ENCODE assay signal across 8 cellular contexts in genomic region chr6:26104457-26105108, GRCh38. TPM values are rescaled to one million over a fixed set of nuclear protein-coding genes. Genes with fewer than 3 reads are reported as not detected.
A peak's percentile ranks its signal among the peaks of the same experiment; 100 is the strongest.
DNase-seq lines count a peak whose midpoint lies in the region; ATAC-seq and TF ChIP-seq lines count a peak whose summit lies in the region.

No MANE protein-coding gene starts in this region.

- no peak overlapping the region for H3K18ac ChIP-seq in trophoblast cell (ENCODE audit: low read length)

- H3K27me3 ChIP-seq in BJ (ENCODE audit: control insufficient read depth, insufficient read depth, low read length) (no peaks in the 10 kb centered on the region), H7 (ENCODE audit: control insufficient read depth, insufficient read depth, low read length) (no peaks in the 10 kb centered on the region), fibroblast of lung (ENCODE audit: control insufficient read depth, insufficient read depth, low read length) (no peaks in the 10 kb centered on the region), trophoblast cell (ENCODE audit: insufficient read depth, low read length) (no peaks in the 10 kb centered on the region)

- TF ChIP-seq CTCF in BJ (IDR thresholded peaks at IDR 0.05; ENCODE audit: insufficient read depth, low read depth, low read length) (no peak), fibroblast of lung (conservative IDR thresholded peaks at IDR 0.05 in 1 of 2, IDR thresholded peaks at IDR 0.05 in 1 of 2; ENCODE audit: low read depth in 1 of 2, low read length in 2 of 2) (no peak)

- no peak overlapping the region for H2AK5ac ChIP-seq in trophoblast cell (ENCODE audit: low read length)

- no peaks in the 10 kb centered on the region for H4K20me1 ChIP-seq in fibroblast of lung (ENCODE audit: control insufficient read depth, extremely low read depth, insufficient read depth, low read length)

- POLR2A ChIA-PET in BJ (lab: Charles Lee): interaction anchor here (0.6 to 1.8 kb wide), 5 partner anchors 20 to 112 kb away, joined by 3 to 20 read pairs (median 7); a partner anchor contains a TSS

- H2AFZ ChIP-seq in fibroblast of lung (ENCODE audit: low read length): no peak overlapping the region
- no peak overlapping the region for H2AFZ ChIP-seq in trophoblast cell (ENCODE audit: insufficient read depth, low read length, poor library complexity)

- H4K8ac ChIP-seq in trophoblast cell (ENCODE audit: low read depth, low read length): peak overlapping the region; percentile 48

- H3K79me2 ChIP-seq in fibroblast of lung (ENCODE audit: control insufficient read depth, insufficient read depth, low read length): no peaks in the 10 kb centered on the region
- no peaks in the 10 kb centered on the region for H3K79me2 ChIP-seq in trophoblast cell (ENCODE audit: control insufficient read depth, insufficient read depth, low read length, poor library complexity)

- H3K4me2 ChIP-seq in fibroblast of lung (ENCODE audit: extremely low read depth, insufficient read depth, low read length) (peak overlapping the region; percentile 89), trophoblast cell (ENCODE audit: low read length) (peak overlapping the region; percentile 96)

- H3K4me3 ChIP-seq in BJ (ENCODE audit: low read depth, low read length) (peak overlapping the region; percentile 43), H7 (ENCODE audit: insufficient read depth, low read depth, low read length) (peak overlapping the region; percentile 69), fibroblast of lung (replicated peaks in 1 of 4; ENCODE audit: control extremely low read depth in 1 of 4, insufficient read depth in 1 of 4, low read depth in 3 of 4, low read length in 4 of 4) (peak overlapping the region; percentile 37 to 66 (median 48)), trophoblast cell (ENCODE audit: low read depth, low read length) (no peak overlapping the region)

- WGBS in trophoblast cell (ENCODE audit: extremely low coverage, insufficient coverage, insufficient read length): no CpG with 5 or more reads among the region's 22 CpGs

- H3K36me3 ChIP-seq in BJ (ENCODE audit: control insufficient read depth, insufficient read depth, low read length) (no peaks in the 10 kb centered on the region), H7 (replicated peaks; ENCODE audit: control insufficient read depth, insufficient read depth, low read length) (no peaks in the 10 kb centered on the region), fibroblast of lung (ENCODE audit: control insufficient read depth, insufficient read depth, low read length) (no peaks in the 10 kb centered on the region), trophoblast cell (ENCODE audit: control insufficient read depth in 1 of 2, insufficient read depth in 2 of 2, low read length in 2 of 2) (peaks cover 0 to 2% of the 10 kb centered on the region in 2 experiments)

- no peak overlapping the region for H2BK5ac ChIP-seq in trophoblast cell (ENCODE audit: low read depth, low read length, poor library complexity)

- no peaks in the 10 kb centered on the region for H3K9me3 ChIP-seq in fibroblast of lung (ENCODE audit: control insufficient read depth, insufficient read depth, low read depth, low read length)
- H3K9me3 ChIP-seq in trophoblast cell (ENCODE audit: insufficient read depth, low read depth, low read length): peaks cover 4% of the 10 kb centered on the region

- H2BK12ac ChIP-seq in trophoblast cell (ENCODE audit: low read length): peak overlapping the region; percentile 67

- CTCF ChIA-PET in BJ (lab: Yijun Ruan, JAX): interaction anchor here (1.1 to 23.8 kb wide), 5 partner anchors 15 to 112 kb away, joined by 3 to 543 read pairs (median 4); partner anchors contain the start of gene HFE

- H4K12ac ChIP-seq in trophoblast cell (ENCODE audit: low read depth, low read length): no peak overlapping the region

- H3K4ac ChIP-seq in trophoblast cell (ENCODE audit: low read depth, low read length): no peak overlapping the region

- H3K9ac ChIP-seq in fibroblast of lung (ENCODE audit: insufficient read depth, low read length) (peak overlapping the region; percentile 26), trophoblast cell (ENCODE audit: low read length) (no peak overlapping the region)

- H3K4me1 ChIP-seq in fibroblast of lung (ENCODE audit: control insufficient read depth, extremely low read depth, insufficient read depth, low read length) (no peaks in the 10 kb centered on the region), trophoblast cell (ENCODE audit: control insufficient read depth in 1 of 2, insufficient read depth in 2 of 2, low read length in 2 of 2) (peaks cover 2 to 5% of the 10 kb centered on the region in 2 experiments)

- no peak overlapping the region for H3K14ac ChIP-seq in trophoblast cell (ENCODE audit: low read length)

- H2BK120ac ChIP-seq in trophoblast cell (ENCODE audit: insufficient read depth, low read length, poor library complexity): peak overlapping the region; percentile 7

- DNase-seq in BJ (ENCODE audit: low read depth): no peak
- no peak for DNase-seq in H7
- no peak for DNase-seq in fibroblast of lung (ENCODE audit: low read depth in 2 of 2)
- DNase-seq in trophoblast cell: no peak
- no peak for DNase-seq in NCI-H345 (lab: John Stamatoyannopoulos, UW)
- no peak for DNase-seq in SIG-M5 treated with dmso at 0.1 percent for 504 hours (lab: John Stamatoyannopoulos, UW; ENCODE audit: unreplicated experiment)
- DNase-seq in AML-193 (lab: John Stamatoyannopoulos, UW): no peak

- peak overlapping the region; percentile 53 for H4K91ac ChIP-seq in trophoblast cell (ENCODE audit: low read depth, low read length)

- H3K79me1 ChIP-seq in trophoblast cell (ENCODE audit: low read length): peaks cover 11% of the 10 kb centered on the region

- peak; percentile 13 for ATAC-seq in SK-N-SH treated with all-trans-retinoic acid at 6 μM for 48 hours

- peak overlapping the region; percentile 76 for H3K27ac ChIP-seq in fibroblast of lung (ENCODE audit: insufficient read depth, low read length)
- H3K27ac ChIP-seq in trophoblast cell (ENCODE audit: low read depth, low read length): peak overlapping the region; percentile 69

- H3K23ac ChIP-seq in trophoblast cell (ENCODE audit: low read length): no peak overlapping the region

TF ChIP-seq in SK-N-SH treated with all-trans-retinoic acid at 6 μM for 48 hours, 23 proteins besides CTCF, POLR2A, EP300 and RAD21:
- TF ChIP-seq ZNF8 (CRISPR knock-in tag; IDR thresholded peaks at IDR 0.05): no peak
- TF ChIP-seq, protein P1, sequence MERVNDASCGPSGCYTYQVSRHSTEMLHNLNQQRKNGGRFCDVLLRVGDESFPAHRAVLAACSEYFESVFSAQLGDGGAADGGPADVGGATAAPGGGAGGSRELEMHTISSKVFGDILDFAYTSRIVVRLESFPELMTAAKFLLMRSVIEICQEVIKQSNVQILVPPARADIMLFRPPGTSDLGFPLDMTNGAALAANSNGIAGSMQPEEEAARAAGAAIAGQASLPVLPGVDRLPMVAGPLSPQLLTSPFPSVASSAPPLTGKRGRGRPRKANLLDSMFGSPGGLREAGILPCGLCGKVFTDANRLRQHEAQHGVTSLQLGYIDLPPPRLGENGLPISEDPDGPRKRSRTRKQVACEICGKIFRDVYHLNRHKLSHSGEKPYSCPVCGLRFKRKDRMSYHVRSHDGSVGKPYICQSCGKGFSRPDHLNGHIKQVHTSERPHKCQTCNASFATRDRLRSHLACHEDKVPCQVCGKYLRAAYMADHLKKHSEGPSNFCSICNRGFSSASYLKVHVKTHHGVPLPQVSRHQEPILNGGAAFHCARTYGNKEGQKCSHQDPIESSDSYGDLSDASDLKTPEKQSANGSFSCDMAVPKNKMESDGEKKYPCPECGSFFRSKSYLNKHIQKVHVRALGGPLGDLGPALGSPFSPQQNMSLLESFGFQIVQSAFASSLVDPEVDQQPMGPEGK (CRISPR knock-in tag; IDR thresholded peaks at IDR 0.05; ENCODE audit: borderline replicate concordance): no peak
TF ChIP-seq in SK-N-SH treated with all-trans-retinoic acid at 6 μM for 48 hours: peak in this region for 0.

RNA-seq across cellular contexts. Expression of gene HFE, which starts 17.4 kb away (rescaled TPM):
- polyA plus RNA-seq in BJ (2011; rRNA removed) (23.5 and 24.3 TPM in 2 replicates), fibroblast of lung (22.1 and 22.3 TPM in 2 replicates)
- polyA minus RNA-seq in BJ (2011; rRNA and poly(A)+ RNA removed): 8.4 and 14.6 TPM in 2 replicates
- total RNA-seq in H7 (2014; rRNA removed; shearing (Covaris generic)): 0.38 and 0.81 TPM in 2 replicates
- 6.4 and 18.3 TPM in 2 replicates for total RNA-seq in fibroblast of lung
- 13.8 and 15.3 TPM in 2 replicates for polyA plus RNA-seq in fibroblast of lung (2012)
- 8.7 and 32.6 TPM in 2 replicates for polyA minus RNA-seq in fibroblast of lung (ENCODE audit: low replicate concordance)
- polyA plus RNA-seq in trophoblast cell (2013): 1.7 and 1.8 TPM in 2 replicates
